In the genomic region with DNA sequence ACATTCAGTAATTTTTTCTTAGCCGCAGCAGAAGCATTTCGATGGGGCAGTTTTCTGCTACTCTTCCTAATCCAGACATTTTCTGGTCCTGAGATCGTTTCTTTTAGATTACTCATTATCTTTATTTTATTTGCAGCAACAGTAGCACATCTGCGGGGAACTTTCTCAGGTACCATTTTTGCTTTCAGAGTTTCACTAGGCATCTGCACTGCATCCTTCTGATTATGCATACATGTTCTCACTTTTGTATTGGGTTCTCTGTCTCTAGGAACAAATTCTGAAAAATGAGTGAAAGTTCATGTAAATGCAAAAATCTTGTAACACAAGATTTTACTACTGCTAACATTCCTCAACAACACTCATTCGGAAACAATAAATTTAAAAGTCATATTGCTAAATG, we compare ENCODE assay signal across 14 cellular contexts.
"Had no signal": no experiment of that assay in that cellular context is flagged by ENCODE, and none has a peak within 500 bp of the region (broad histone marks: within the 10 kb centered on the region; RNA-seq: fewer than 3 reads in every experiment).

No MANE protein-coding gene starts in this region.

- H3K27me3 ChIP-seq: hepatocyte, testis had no signal

- H3K4me3 ChIP-seq: hepatocyte, testis had no signal

- H3K27me3 Mint-ChIP-seq: activated CD4-positive, alpha-beta memory T cell treated with anti-CD3 and anti-CD28 coated beads for 36 hours; dendritic cell treated with granulocyte-macrophage colony-stimulating factor and Interleukin-4, amounts not matched to agents 40 ng/mL and 50 ng/mL, for 4 days; stimulated activated naive CD8-positive, alpha-beta T cell treated with anti-CD3 and anti-CD28 coated beads, Interleukin-15, amount 100 ng/mL, for 72 hours had no signal

- H3K27ac ChIP-seq: hepatocyte, testis, VCaP had no signal

- DNase-seq: activated CD4-positive, alpha-beta memory T cell treated with anti-CD3 and anti-CD28 coated beads for 36 hours; activated T-cell treated with anti-CD3 and anti-CD28 coated beads, Interleukin-2, amount 50 U/mL, for 4 hours; erythroblast; nucleus accumbens; stimulated activated CD4-positive, alpha-beta T cell treated with anti-CD3 and anti-CD28 coated beads, Interleukin-2, amount 100 ng/mL, for 24 hours; stimulated activated naive CD8-positive, alpha-beta T cell treated with anti-CD3 and anti-CD28 coated beads, Interleukin-15, amount 100 ng/mL, for 72 hours; SW 1271; T-helper 9 cell; testis had no signal

- H3K4me3 Mint-ChIP-seq: activated CD4-positive, alpha-beta memory T cell treated with anti-CD3 and anti-CD28 coated beads for 36 hours; activated T-cell treated with anti-CD3 and anti-CD28 coated beads, Interleukin-2, amount 50 U/mL, for 4 hours; dendritic cell treated with granulocyte-macrophage colony-stimulating factor and Interleukin-4, amounts not matched to agents 40 ng/mL and 50 ng/mL, for 4 days; stimulated activated naive CD8-positive, alpha-beta T cell treated with anti-CD3 and anti-CD28 coated beads, Interleukin-15, amount 100 ng/mL, for 72 hours had no signal

- H3K9me3 ChIP-seq: testis had no signal

- ATAC-seq: activated T-cell treated with anti-CD3 and anti-CD28 coated beads, Interleukin-2, amount 50 U/mL, for 4 hours; sciatic nerve; stimulated activated naive CD8-positive, alpha-beta T cell treated with anti-CD3 and anti-CD28 coated beads, Interleukin-15, amount 100 ng/mL, for 72 hours had no signal

- H3K9me3 Mint-ChIP-seq: activated CD4-positive, alpha-beta memory T cell treated with anti-CD3 and anti-CD28 coated beads for 36 hours; activated T-cell treated with anti-CD3 and anti-CD28 coated beads, Interleukin-2, amount 50 U/mL, for 4 hours; dendritic cell treated with granulocyte-macrophage colony-stimulating factor and Interleukin-4, amounts not matched to agents 40 ng/mL and 50 ng/mL, for 4 days; stimulated activated naive CD8-positive, alpha-beta T cell treated with anti-CD3 and anti-CD28 coated beads, Interleukin-15, amount 100 ng/mL, for 72 hours had no signal

- H3K27ac Mint-ChIP-seq: dendritic cell treated with granulocyte-macrophage colony-stimulating factor and Interleukin-4, amounts not matched to agents 40 ng/mL and 50 ng/mL, for 4 days; progenitor cell of endocrine pancreas had no signal
